Comparison of ENCODE assay signal across 25 cellular contexts in the genomic region with DNA sequence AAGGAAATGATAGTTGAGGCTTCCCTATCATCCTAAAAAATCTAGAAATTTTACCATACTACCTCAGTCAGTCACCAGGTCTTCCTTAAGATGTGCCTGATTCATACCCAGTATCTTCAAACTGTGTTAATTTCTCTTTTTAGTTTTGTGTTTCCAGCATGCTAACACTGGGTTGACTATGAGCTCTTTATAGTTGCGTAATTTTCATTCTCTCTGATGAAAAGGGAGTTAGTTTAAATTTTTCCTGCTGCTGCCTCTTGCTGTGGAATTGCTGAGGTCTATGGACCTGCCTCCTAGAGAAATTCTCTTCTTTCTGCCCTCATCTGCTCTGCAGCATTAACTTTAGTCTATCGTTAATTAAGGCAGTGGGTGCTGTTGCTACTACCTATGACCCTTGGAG.
"Had no signal": no experiment of that assay in that cellular context is flagged by ENCODE, and none has a peak within 500 bp of the region (broad histone marks: within the 10 kb centered on the region; RNA-seq: fewer than 3 reads in every experiment).

No MANE protein-coding gene starts in this region.

- H3K4me1 ChIP-seq: adrenal gland, body of pancreas, heart right ventricle, sigmoid colon had no signal

- H3K4me1 Mint-ChIP-seq: natural killer cell had no signal

- H3K9me3 Mint-ChIP-seq: natural killer cell; T-helper 2 cell treated with Interferon-gamma antibody and Interleukin-4, amounts not matched to agents 5 μg/mL and 100 μg/mL, for 36 hours had no signal

- H3K27ac ChIP-seq: adrenal gland, body of pancreas, dorsolateral prefrontal cortex, heart right ventricle, sigmoid colon, tibial nerve had no signal

- H3K9me3 ChIP-seq: adrenal gland, body of pancreas, heart right ventricle, sigmoid colon, tibial nerve had no signal

- H3K4me3 Mint-ChIP-seq: activated naive CD8-positive, alpha-beta T cell; natural killer cell; T-helper 2 cell treated with Interferon-gamma antibody and Interleukin-4, amounts not matched to agents 5 μg/mL and 100 μg/mL, for 36 hours had no signal

- ATAC-seq: body of pancreas, heart right ventricle, natural killer cell had no signal

- H3K36me3 ChIP-seq: adrenal gland, heart right ventricle, sigmoid colon, tibial nerve had no signal

- H3K36me3 Mint-ChIP-seq: activated naive CD8-positive, alpha-beta T cell; natural killer cell had no signal

- H3K27ac Mint-ChIP-seq: activated naive CD8-positive, alpha-beta T cell; natural killer cell; T-helper 2 cell treated with Interferon-gamma antibody and Interleukin-4, amounts not matched to agents 5 μg/mL and 100 μg/mL, for 36 hours had no signal

- H3K4me3 ChIP-seq: adrenal gland, body of pancreas, dorsolateral prefrontal cortex, heart right ventricle, sigmoid colon, tibial nerve had no signal

- DNase-seq: activated CD4-positive, alpha-beta T cell treated with anti-CD3 and anti-CD28 coated beads for 48 hours; activated CD4-positive, alpha-beta T cell treated with anti-CD3 and anti-CD28 coated beads, Interleukin-2, amount 50 U/mL, for 48 hours; activated CD8-positive, alpha-beta memory T cell treated with anti-CD3 and anti-CD28 coated beads for 24 hours; activated effector memory CD4-positive, alpha-beta T cell treated with Interleukin-2 at 50 U/mL for 16 hours; activated naive CD4-positive, alpha-beta T cell treated with Interleukin-2 at 50 U/mL for 16 hours; adrenal gland; aorta; body of pancreas; dorsolateral prefrontal cortex; effector memory CD4-positive, alpha-beta T cell; foreskin fibroblast; heart right ventricle; mesenchymal stem cell; natural killer cell; posterior cingulate gyrus; sigmoid colon; small intestine; stimulated activated CD4-positive, alpha-beta T cell treated with anti-CD3 and anti-CD28 coated beads, Interleukin-1b, Interleukin-23, amount 100 ng/mL, for 48 hours; stimulated activated CD4-positive, alpha-beta T cell treated with anti-CD3 and anti-CD28 coated beads, Interleukin-4, amount 100 ng/mL, for 4 hours; stimulated activated CD8-positive, alpha-beta memory T cell treated with anti-CD3 and anti-CD28 coated beads, Interleukin-4, amount 100 ng/mL, for 48 hours; stimulated activated naive CD4-positive, alpha-beta T cell; T-helper 1 cell had no signal

- H3K27me3 ChIP-seq: adrenal gland, body of pancreas, dorsolateral prefrontal cortex, heart right ventricle, sigmoid colon, tibial nerve had no signal
